8 cellular contexts compared by ENCODE assay signal in the genomic region with DNA sequence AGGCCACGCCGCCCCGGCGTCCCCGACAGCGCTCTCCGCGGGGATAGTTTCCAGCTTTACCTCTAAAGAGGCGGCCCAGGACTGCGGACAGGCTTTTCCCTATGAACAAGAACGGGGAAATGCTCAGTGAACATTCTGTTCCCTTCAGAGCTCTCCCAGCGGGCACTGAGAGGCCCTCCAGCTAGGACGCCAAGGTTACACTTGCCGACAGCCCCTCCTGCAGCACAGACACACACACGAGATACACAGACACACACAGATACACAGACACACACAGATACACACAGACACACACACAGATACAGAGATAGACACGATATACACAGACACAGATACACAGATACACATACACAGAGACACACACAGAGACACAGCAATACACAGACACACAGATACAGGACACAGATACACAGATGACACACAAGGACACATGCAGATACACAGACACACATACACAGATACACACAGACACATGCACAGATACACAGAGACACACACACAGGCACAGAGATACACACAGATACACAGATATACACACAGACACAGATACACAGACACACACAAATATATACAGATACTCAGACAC. TPM values are rescaled to one million over a fixed set of nuclear protein-coding genes. Genes with fewer than 3 reads are reported as not detected.
A peak's percentile ranks its signal among the peaks of the same experiment; 100 is the strongest.
DNase-seq lines count a peak whose midpoint lies in the region; ATAC-seq and TF ChIP-seq lines count a peak whose summit lies in the region.

No MANE protein-coding gene starts in this region.

- H3K4me2 ChIP-seq in fibroblast of lung (ENCODE audit: extremely low read depth, insufficient read depth, low read length) = peak overlapping the region; percentile 35

- peak overlapping the region in 2 of 3 donors; percentile 0 to 5 for H3K27ac Mint-ChIP-seq in IgD-negative memory B cell
- no peak overlapping the region for H3K27ac Mint-ChIP-seq in progenitor cell of endocrine pancreas

- H3K27me3 ChIP-seq in BE2C = peaks cover 25% of the 10 kb centered on the region
- H3K27me3 ChIP-seq in fibroblast of lung (ENCODE audit: control insufficient read depth, insufficient read depth, low read length) = peaks cover 32% of the 10 kb centered on the region

- H3K36me3 Mint-ChIP-seq in IgD-negative memory B cell (no peaks in the 10 kb centered on the region), progenitor cell of endocrine pancreas (ENCODE audit: insufficient read depth) (no peaks in the 10 kb centered on the region)

- H3K9me3 Mint-ChIP-seq in IgD-negative memory B cell = peaks cover 0 to 5% (median 0%) of the 10 kb centered on the region in 3 donors
- no peaks in the 10 kb centered on the region for H3K9me3 Mint-ChIP-seq in progenitor cell of endocrine pancreas (ENCODE audit: low read depth)

- no peaks in the 10 kb centered on the region for H4K20me1 ChIP-seq in fibroblast of lung (ENCODE audit: control insufficient read depth, extremely low read depth, insufficient read depth, low read length)

- H3K4me1 Mint-ChIP-seq in IgD-negative memory B cell = peaks cover 10 to 31% (median 30%) of the 10 kb centered on the region in 3 donors
- peaks cover 5% of the 10 kb centered on the region for H3K4me1 Mint-ChIP-seq in progenitor cell of endocrine pancreas (ENCODE audit: low read depth)

- intact Hi-C loops in mucosa of descending colon (cut with DNase I, micrococcal nuclease) = no loop called here

- DNase-seq in BE2C (no peak), fibroblast of lung (ENCODE audit: low read depth in 2 of 2) (no peak), progenitor cell of endocrine pancreas (ENCODE audit: low spot score, unreplicated experiment) (no peak), mucosa of descending colon (no peak)

- ATAC-seq in esophagus mucosa (no peak), GM21515 (IDR thresholded peaks at IDR 0.05; ENCODE audit: unreplicated experiment) (no peak), mucosa of descending colon (no peak), GM18517 (IDR thresholded peaks at IDR 0.05; ENCODE audit: unreplicated experiment) (no peak)

- no peak overlapping the region for H3K27ac ChIP-seq in fibroblast of lung (ENCODE audit: insufficient read depth, low read length)

- peak overlapping the region; percentile 56 for H3K4me3 ChIP-seq in BE2C (ENCODE audit: low read depth, low read length)
- peak overlapping the region in 1 of 4 experiments; percentile 18 for H3K4me3 ChIP-seq in fibroblast of lung (replicated peaks in 1 of 4; ENCODE audit: control extremely low read depth in 1 of 4, insufficient read depth in 1 of 4, low read depth in 3 of 4, low read length in 4 of 4)
- H3K4me3 ChIP-seq in mucosa of descending colon = no peak overlapping the region

- TF ChIP-seq CTCF in BE2C (IDR thresholded peaks at IDR 0.05; ENCODE audit: low read depth, low read length) (no peak), fibroblast of lung (conservative IDR thresholded peaks at IDR 0.05 in 1 of 2, IDR thresholded peaks at IDR 0.05 in 1 of 2; ENCODE audit: low read depth in 1 of 2, low read length in 2 of 2) (no peak), progenitor cell of endocrine pancreas (IDR thresholded peaks at IDR 0.05; ENCODE audit: unreplicated experiment) (no peak), mucosa of descending colon (IDR thresholded peaks at IDR 0.05) (no peak)

- H3K9ac ChIP-seq in fibroblast of lung (ENCODE audit: insufficient read depth, low read length) = no peak overlapping the region

- H3K27me3 Mint-ChIP-seq in IgD-negative memory B cell (peaks cover 54% of the 10 kb centered on the region), progenitor cell of endocrine pancreas (peaks cover 86% of the 10 kb centered on the region)

- peak overlapping the region; percentile 7 for H2AFZ ChIP-seq in fibroblast of lung (ENCODE audit: low read length)

- H3K9me3 ChIP-seq in BE2C (no peaks in the 10 kb centered on the region; the same call in 1 of the 2 replicates), fibroblast of lung (ENCODE audit: control insufficient read depth, insufficient read depth, low read depth, low read length) (no peaks in the 10 kb centered on the region), mucosa of descending colon (no peaks in the 10 kb centered on the region)

- H3K4me3 Mint-ChIP-seq in IgD-negative memory B cell = peak overlapping the region; percentile 2 to 53 (median 9)
- H3K4me3 Mint-ChIP-seq in progenitor cell of endocrine pancreas (ENCODE audit: low read depth) = peak overlapping the region; percentile 2

- peaks cover 6% of the 10 kb centered on the region for H3K4me1 ChIP-seq in BE2C
- peaks cover 6% of the 10 kb centered on the region for H3K4me1 ChIP-seq in fibroblast of lung (ENCODE audit: control insufficient read depth, extremely low read depth, insufficient read depth, low read length)
- H3K4me1 ChIP-seq in mucosa of descending colon (ENCODE audit: low read depth) = peaks cover 26% of the 10 kb centered on the region

- H3K36me3 ChIP-seq in BE2C = no peaks in the 10 kb centered on the region
- no peaks in the 10 kb centered on the region for H3K36me3 ChIP-seq in fibroblast of lung (ENCODE audit: control insufficient read depth, insufficient read depth, low read length)
- no peaks in the 10 kb centered on the region for H3K36me3 ChIP-seq in mucosa of descending colon (ENCODE audit: low read depth)

- H3K79me2 ChIP-seq in fibroblast of lung (ENCODE audit: control insufficient read depth, insufficient read depth, low read length) = no peaks in the 10 kb centered on the region

RNA-seq across cellular contexts. Expression of a gene that starts 0.5 kb away (rescaled TPM):
- not detected for polyA plus RNA-seq in BE2C (2012; ENCODE audit: insufficient read depth, insufficient read length, low read depth)
- polyA plus RNA-seq in IgD-negative memory B cell (not detected), fibroblast of lung (not detected in 2 replicates)
- total RNA-seq in fibroblast of lung (not detected in 2 replicates), progenitor cell of endocrine pancreas (0.78 and 0.79 TPM in 2 replicates), esophagus mucosa (1.6 TPM), mucosa of descending colon (under 1 TPM in 2 of 3 donors, not detected in 1; 0.22 to 0.32 TPM)
- not detected in 2 replicates for polyA plus RNA-seq in fibroblast of lung (2012)
- polyA minus RNA-seq in fibroblast of lung (ENCODE audit: low replicate concordance) = not detected in 2 replicates
